Comparison of ENCODE assay signal across 13 cellular contexts in the genomic region with DNA sequence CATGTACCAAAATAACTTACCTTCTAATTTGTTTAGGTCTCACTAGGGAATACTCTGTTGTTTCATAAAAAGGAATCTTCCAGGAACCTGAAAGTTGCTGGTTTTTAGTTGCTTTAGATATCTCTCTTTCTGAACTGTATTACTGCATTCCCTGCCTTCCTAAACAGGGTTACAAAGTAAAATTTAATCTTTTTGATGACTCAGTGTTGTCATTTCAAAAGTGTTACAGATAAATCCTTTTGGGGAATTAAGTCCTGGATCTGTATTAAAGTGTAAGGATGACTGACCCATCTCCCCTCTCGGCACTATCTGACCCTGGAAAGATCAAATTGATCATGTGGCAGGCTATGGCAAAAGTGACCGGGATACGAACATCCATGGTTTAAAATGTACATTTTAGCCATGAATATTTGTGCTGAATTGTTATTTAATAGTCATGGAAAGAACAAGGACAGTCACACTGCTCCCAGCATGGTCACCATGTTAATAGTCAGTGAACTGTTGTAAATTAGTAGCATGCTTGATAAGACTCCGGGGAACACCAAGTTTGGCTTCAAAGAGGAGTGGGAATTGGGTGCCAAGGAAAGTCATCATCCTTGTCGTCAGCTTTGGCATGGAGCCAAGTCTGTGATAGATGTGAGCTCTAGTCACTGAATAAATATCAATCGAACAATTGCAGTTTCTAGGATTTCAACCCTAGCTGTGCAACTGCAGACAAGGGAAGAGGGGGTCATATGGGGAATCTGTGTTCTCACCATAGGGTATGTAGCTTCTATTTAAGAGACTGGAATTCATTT. TPM values are rescaled to one million over a fixed set of nuclear protein-coding genes. Genes with fewer than 3 reads are reported as not detected.
A peak's percentile ranks its signal among the peaks of the same experiment; 100 is the strongest.
DNase-seq lines count a peak whose midpoint lies in the region; ATAC-seq and TF ChIP-seq lines count a peak whose summit lies in the region.
"Had no signal": no experiment of that assay in that cellular context is flagged by ENCODE, and none has a peak within 500 bp of the region (broad histone marks: within the 10 kb centered on the region; RNA-seq: fewer than 3 reads in every experiment).

No MANE protein-coding gene starts in this region.

- no peak for ATAC-seq in GM18867 (IDR thresholded peaks at IDR 0.05; ENCODE audit: unreplicated experiment)
- ATAC-seq in gastroesophageal sphincter = no peak
- ATAC-seq: activated T-cell treated with anti-CD3 and anti-CD28 coated beads, Interleukin-2, amount 50 U/mL, for 4 hours; left colon had no signal

- no peaks in the 10 kb centered on the region for H4K20me1 ChIP-seq in fibroblast of lung (ENCODE audit: control insufficient read depth, extremely low read depth, insufficient read depth, low read length)

- TF ChIP-seq POLR2A in stomach (IDR thresholded peaks at IDR 0.05) (no peak), gastroesophageal sphincter (IDR thresholded peaks at IDR 0.05) (no peak)

- intact Hi-C loops in stomach (cut with DNase I; ENCODE audit: low total_unique reads) = no loop called here

- no peak overlapping the region for H2AFZ ChIP-seq in fibroblast of lung (ENCODE audit: low read length)

- H3K9ac ChIP-seq in fibroblast of lung (ENCODE audit: insufficient read depth, low read length) = no peak overlapping the region

- H3K4me1 ChIP-seq in fibroblast of lung (ENCODE audit: control insufficient read depth, extremely low read depth, insufficient read depth, low read length) = no peaks in the 10 kb centered on the region
- peaks cover 53 to 60% (median 57%) of the 10 kb centered on the region in 4 donors for H3K4me1 ChIP-seq in stomach
- H3K4me1 ChIP-seq in gastroesophageal sphincter = peaks cover 18 to 54% (median 22%) of the 10 kb centered on the region in 3 donors

- TF ChIP-seq CTCF in fibroblast of lung (conservative IDR thresholded peaks at IDR 0.05 in 1 of 2, IDR thresholded peaks at IDR 0.05 in 1 of 2; ENCODE audit: low read depth in 1 of 2, low read length in 2 of 2) = no peak
- TF ChIP-seq CTCF in stomach (IDR thresholded peaks at IDR 0.05) = no peak
- no peak for TF ChIP-seq CTCF in gastroesophageal sphincter (IDR thresholded peaks at IDR 0.05)

- WGBS in stomach, 5 donors = 48 to 59% (median 51%) methylated on average over 6 of the region's 6 CpGs
- 45 to 49% methylated on average over 4 to 6 of the region's 6 CpGs for WGBS in gastroesophageal sphincter (ENCODE audit: low coverage in 1 of 2), 2 donors

- H3K27ac ChIP-seq in fibroblast of lung (ENCODE audit: insufficient read depth, low read length) (no peak overlapping the region), stomach (peak overlapping the region in 3 of 5 donors; percentile 10 to 28 (median 13)), gastroesophageal sphincter (no peak overlapping the region)
- H3K27ac ChIP-seq: 22Rv1 had no signal

- no peak overlapping the region for H3K4me2 ChIP-seq in fibroblast of lung (ENCODE audit: extremely low read depth, insufficient read depth, low read length)

- no peaks in the 10 kb centered on the region for H3K27me3 ChIP-seq in fibroblast of lung (ENCODE audit: control insufficient read depth, insufficient read depth, low read length)
- H3K27me3 ChIP-seq in stomach = no peaks in the 10 kb centered on the region
- H3K27me3 ChIP-seq in gastroesophageal sphincter = no peaks in the 10 kb centered on the region

- no peaks in the 10 kb centered on the region for H3K9me3 ChIP-seq in fibroblast of lung (ENCODE audit: control insufficient read depth, insufficient read depth, low read depth, low read length)
- H3K9me3 ChIP-seq in stomach = no peaks in the 10 kb centered on the region
- H3K9me3 ChIP-seq in gastroesophageal sphincter = no peaks in the 10 kb centered on the region

- peaks cover 32% of the 10 kb centered on the region for H3K79me2 ChIP-seq in fibroblast of lung (ENCODE audit: control insufficient read depth, insufficient read depth, low read length)

- peak; percentile 57 for DNase-seq in DMS 273 (lab: John Stamatoyannopoulos, UW; ENCODE audit: unreplicated experiment)
- DNase-seq in DMS 273 treated with DMSO at 0.1 percent for 48 hours (lab: John Stamatoyannopoulos, UW) = no peak
- peak; percentile 96 for DNase-seq in NCI-H510A treated with DMSO at 0.1 percent for 48 hours (lab: John Stamatoyannopoulos, UW)
- DNase-seq in fibroblast of lung (ENCODE audit: low read depth in 2 of 2) = peak; percentile 43 to 49
- peak; percentile 71 for DNase-seq in stomach
- DNase-seq in retina = no peak
- DNase-seq: activated T-cell treated with anti-CD3 and anti-CD28 coated beads, Interleukin-2, amount 50 U/mL, for 4 hours; effector memory CD4-positive, alpha-beta T cell; stimulated activated CD4-positive, alpha-beta T cell treated with anti-CD3 and anti-CD28 coated beads, Interleukin-15, amount 100 ng/mL, for 24 hours had no signal

- TF ChIP-seq EP300 in stomach (IDR thresholded peaks at IDR 0.05) (no peak), gastroesophageal sphincter (IDR thresholded peaks at IDR 0.05) (no peak)

- H3K36me3 ChIP-seq in fibroblast of lung (ENCODE audit: control insufficient read depth, insufficient read depth, low read length) = no peaks in the 10 kb centered on the region
- peaks cover 0 to 22% (median 17%) of the 10 kb centered on the region in 4 donors for H3K36me3 ChIP-seq in stomach
- peaks cover 0 to 24% of the 10 kb centered on the region in 2 donors for H3K36me3 ChIP-seq in gastroesophageal sphincter

- H3K4me3 ChIP-seq in fibroblast of lung (replicated peaks in 1 of 4; ENCODE audit: control extremely low read depth in 1 of 4, insufficient read depth in 1 of 4, low read depth in 3 of 4, low read length in 4 of 4) (no peak overlapping the region), stomach (no peak overlapping the region), gastroesophageal sphincter (no peak overlapping the region)

RNA-seq across cellular contexts. Expression of a gene that starts 4.2 kb away (rescaled TPM):
- total RNA-seq in fibroblast of lung (5.9 and 6.2 TPM in 2 replicates), stomach (10 to 100 TPM in 3 of 5 donors, 1 to 10 TPM in 2; 1.7 to 36.2 (median 11.6) TPM), gastroesophageal sphincter (10 to 100 TPM; 21.4 to 35.6 (median 31.8) TPM)
- polyA plus RNA-seq in fibroblast of lung (26.3 and 34.6 TPM in 2 replicates), stomach (1 to 10 TPM; 1.9 to 3.8 (median 3.5) TPM)
- 9.0 and 12.0 TPM in 2 replicates for polyA plus RNA-seq in fibroblast of lung (2012)
- 2.1 and 2.4 TPM in 2 replicates for polyA minus RNA-seq in fibroblast of lung (ENCODE audit: low replicate concordance)

RNA-seq across cellular contexts. Expression of a gene that starts 6.0 kb away (rescaled TPM):
- total RNA-seq in fibroblast of lung (47.5 and 54.3 TPM in 2 replicates), stomach (10 to 100 TPM in 1 of 5 donors, 1 to 10 TPM in 3, under 1 TPM in 1; 0.87 to 31.4 (median 4.9) TPM), gastroesophageal sphincter (10 to 100 TPM in 2 of 4 donors, 1 to 10 TPM in 2; 7.3 to 21.9 (median 12.6) TPM)
- polyA plus RNA-seq in fibroblast of lung (46.1 and 57.7 TPM in 2 replicates), stomach (1 to 10 TPM; 4.4 to 6.4 (median 4.4) TPM)
- 38.1 and 42.8 TPM in 2 replicates for polyA plus RNA-seq in fibroblast of lung (2012)
- 2.6 and 4.1 TPM in 2 replicates for polyA minus RNA-seq in fibroblast of lung (ENCODE audit: low replicate concordance)

RNA-seq across cellular contexts. Expression of a gene that starts 33.3 kb away (rescaled TPM):
- total RNA-seq in fibroblast of lung (2.1 and 4.3 TPM in 2 replicates), stomach (1 to 10 TPM in 2 of 5 donors, under 1 TPM in 1, not detected in 2; 0.72 to 8.8 (median 2.2) TPM), gastroesophageal sphincter (1 to 10 TPM; 2.9 to 4.7 (median 3.9) TPM)
- polyA plus RNA-seq in fibroblast of lung (0.89 and 1.4 TPM in 2 replicates), stomach (1 to 10 TPM; 1.4 to 5.3 (median 3.8) TPM)
- polyA plus RNA-seq in fibroblast of lung (2012) = 0.92 and 1.0 TPM in 2 replicates
- polyA minus RNA-seq in fibroblast of lung (ENCODE audit: low replicate concordance) = not detected in 2 replicates

RNA-seq across cellular contexts. Expression of a gene that starts 33.5 kb away (rescaled TPM):
- 40.5 and 45.7 TPM in 2 replicates for total RNA-seq in fibroblast of lung
- 46.3 and 54.6 TPM in 2 replicates for polyA plus RNA-seq in fibroblast of lung
- 34.9 and 35.3 TPM in 2 replicates for polyA plus RNA-seq in fibroblast of lung (2012)
- polyA minus RNA-seq in fibroblast of lung (ENCODE audit: low replicate concordance) = 5.5 and 7.8 TPM in 2 replicates
- 100 to 1,000 TPM in 2 of 5 donors, 10 to 100 TPM in 3; 59.7 to 145 (median 77.6) TPM for total RNA-seq in stomach
- polyA plus RNA-seq in stomach = 10 to 100 TPM; 30.6 to 38.0 (median 34.0) TPM
- 10 to 100 TPM; 72.2 to 89.9 (median 82.4) TPM for total RNA-seq in gastroesophageal sphincter

Comparison
In these comparisons a context has a peak if more than half of its experiments do, and no peak if none do; other contexts are left out.
1. DNase-seq: peak in DMS 273 (single experiment), NCI-H510A treated with DMSO at 0.1 percent for 48 hours (single experiment), fibroblast of lung (2 of 2) and stomach (single experiment); none in DMS 273 treated with DMSO at 0.1 percent for 48 hours (single experiment) and retina (single experiment).
2. H3K27ac ChIP-seq: peak in stomach (3 of 5); none in fibroblast of lung (single experiment) and gastroesophageal sphincter (0 of 4).